Comparison of ENCODE assay signal across 9 cellular contexts in the genomic region with DNA sequence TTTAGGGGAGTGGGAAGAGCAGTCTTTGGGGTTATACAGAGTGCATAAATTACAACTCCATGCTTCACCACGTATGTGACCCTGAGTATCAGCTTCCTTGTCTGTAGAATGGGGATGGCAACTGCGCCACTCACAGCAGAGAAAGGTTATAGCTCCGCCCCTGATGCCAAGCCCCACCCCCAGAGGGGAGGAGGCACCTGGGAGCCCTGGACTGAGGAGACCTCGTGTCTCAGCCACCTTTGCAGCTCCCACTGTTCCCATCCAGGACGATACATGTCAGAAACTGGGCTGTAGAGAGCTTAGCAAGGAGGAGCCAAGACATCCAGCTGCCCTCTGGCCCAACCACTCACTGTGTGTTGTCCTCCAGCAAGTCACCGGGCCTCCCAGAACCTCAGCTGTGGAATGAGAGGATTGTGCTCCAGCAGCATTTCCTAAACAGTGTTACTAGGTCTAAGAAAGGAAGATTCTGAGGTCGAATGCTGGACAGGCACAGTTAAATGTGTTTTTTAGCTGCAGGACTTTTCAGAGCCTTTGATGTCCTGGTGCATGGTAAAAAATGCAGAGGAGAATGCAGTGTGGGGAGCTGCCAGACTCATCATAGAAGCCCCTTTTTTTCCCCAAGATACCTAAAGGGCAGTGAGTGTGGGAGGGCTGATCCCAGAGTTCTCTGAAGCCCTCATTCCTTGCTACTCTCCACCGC. TPM values are rescaled to one million over a fixed set of nuclear protein-coding genes. Genes with fewer than 3 reads are reported as not detected.
A peak's percentile ranks its signal among the peaks of the same experiment; 100 is the strongest.
DNase-seq lines count a peak whose midpoint lies in the region; ATAC-seq and TF ChIP-seq lines count a peak whose summit lies in the region.
"Had no signal": no experiment of that assay in that cellular context is flagged by ENCODE, and none has a peak within 500 bp of the region (broad histone marks: within the 10 kb centered on the region; RNA-seq: fewer than 3 reads in every experiment).

No MANE protein-coding gene starts in this region.

- H3K9me3 Mint-ChIP-seq in T-cell (no peaks in the 10 kb centered on the region), MCF 10A (ENCODE audit: unreplicated experiment) (no peaks in the 10 kb centered on the region)
- H3K9me3 Mint-ChIP-seq: naive thymus-derived CD4-positive, alpha-beta T cell had no signal

- H3K4me1 Mint-ChIP-seq in T-cell (peaks cover 23 to 39% (median 30%) of the 10 kb centered on the region in 3 donors), MCF 10A (ENCODE audit: insufficient read depth, unreplicated experiment) (peaks cover 13% of the 10 kb centered on the region)

- no TSS peak for BruUV-seq in MCF 10A (replicated peaks; lab: Mats Ljungman, UMichigan)

- H3K9me3 ChIP-seq in HEK293 (ENCODE audit: control insufficient read depth, insufficient read depth, low read depth, low read length) = no peaks in the 10 kb centered on the region

- POLR2A ChIA-PET in HEK293 (lab: Yijun Ruan, JAX) = interaction anchor here (0.7 to 1.4 kb wide), 3 partner anchors 51 to 70 kb away, joined by 3 to 5 read pairs (median 4); no protein-coding TSS in a partner anchor
- POLR2A ChIA-PET in T-cell (lab: Charles Lee) = no interaction called here
- POLR2A ChIA-PET in MCF 10A (lab: Yijun Ruan, JAX) = interaction anchor here (0.6 to 2.5 kb wide), 3 partner anchors 68 to 261 kb away, joined by 3 to 14 read pairs (median 4); no protein-coding TSS in a partner anchor

- no peaks in the 10 kb centered on the region for H3K36me3 Mint-ChIP-seq in T-cell
- peaks cover 6% of the 10 kb centered on the region for H3K36me3 Mint-ChIP-seq in MCF 10A (ENCODE audit: insufficient read depth, unreplicated experiment)
- H3K36me3 Mint-ChIP-seq: naive thymus-derived CD4-positive, alpha-beta T cell had no signal

- TF ChIP-seq CTCF in HEK293 (tag by site-specific recombination; IDR thresholded peaks at IDR 0.05) (no peak), MCF 10A (IDR thresholded peaks at IDR 0.05; ENCODE audit: unreplicated experiment) (no peak)

- H3K4me3 ChIP-seq in HEK293 (ENCODE audit: low read depth, low read length) = no peak overlapping the region

- peaks cover 6% of the 10 kb centered on the region for H3K4me1 ChIP-seq in HEK293 (ENCODE audit: control insufficient read depth, insufficient read depth, low read length)

- H3K27me3 Mint-ChIP-seq in T-cell = no peaks in the 10 kb centered on the region
- no peaks in the 10 kb centered on the region for H3K27me3 Mint-ChIP-seq in MCF 10A (ENCODE audit: insufficient read depth, unreplicated experiment)
- H3K27me3 Mint-ChIP-seq: naive thymus-derived CD4-positive, alpha-beta T cell had no signal

- H3K27ac Mint-ChIP-seq in T-cell = peak overlapping the region in 1 of 2 donors; percentile 15
- H3K27ac Mint-ChIP-seq in MCF 10A (ENCODE audit: low read depth, unreplicated experiment) = no peak overlapping the region

- no peak overlapping the region for H3K27ac ChIP-seq in HEK293 (ENCODE audit: extremely low read depth, low read depth, low read length)

- no peak for ATAC-seq in T-cell (replicated peaks in 1 of 4)
- ATAC-seq in GM21619 (IDR thresholded peaks at IDR 0.05; ENCODE audit: unreplicated experiment) = no peak
- ATAC-seq in HG03378 (IDR thresholded peaks at IDR 0.05; ENCODE audit: unreplicated experiment) = no peak
- no peak for ATAC-seq in HG03565 (IDR thresholded peaks at IDR 0.05; ENCODE audit: unreplicated experiment)
- ATAC-seq: naive thymus-derived CD4-positive, alpha-beta T cell had no signal

- DNase-seq in T-cell = peak in 18 of 34 experiments; percentile 7 to 47 (median 22)
- peak; percentile 39 for DNase-seq in MCF 10A (ENCODE audit: unreplicated experiment)
- DNase-seq in stimulated activated CD4-positive, alpha-beta T cell treated with anti-CD3 and anti-CD28 coated beads, Interleukin-4, amount 100 ng/mL, for 1 hour = peak; percentile 57

- intact Hi-C loops in MCF 10A (cut with micrococcal nuclease) = loop anchor here (5.0 kb wide), 1 partner anchor 41 kb away; no protein-coding TSS in a partner anchor

- CTCF ChIA-PET in HEK293 (lab: Yijun Ruan, JAX) (interaction anchor here (0.6 to 5.0 kb wide), 13 partner anchors 20 to 392 kb away, joined by 3 to 31 read pairs (median 3); no protein-coding TSS in a partner anchor), T-cell (lab: Charles Lee) (interaction anchor here (0.7 to 1.8 kb wide), 4 partner anchors 11 to 106 kb away, joined by 3 to 7 read pairs (median 5); no protein-coding TSS in a partner anchor), MCF 10A (lab: Yijun Ruan, JAX) (interaction anchor here (0.6 to 7.1 kb wide), 7 partner anchors 14 to 131 kb away, joined by 3 to 61 read pairs (median 3); a partner anchor contains a TSS)

- H3K4me3 Mint-ChIP-seq in T-cell (no peak overlapping the region), MCF 10A (ENCODE audit: unreplicated experiment) (no peak overlapping the region)
- H3K4me3 Mint-ChIP-seq: naive thymus-derived CD4-positive, alpha-beta T cell had no signal

- no peaks in the 10 kb centered on the region for H3K36me3 ChIP-seq in HEK293 (ENCODE audit: control insufficient read depth in 2 of 2, insufficient read depth in 1 of 2, low read length in 2 of 2)

TF ChIP-seq in HEK293, 187 proteins besides CTCF, POLR2A, EP300 and RAD21:
- no peak for TF ChIP-seq ZBTB17 (tag by site-specific recombination; IDR thresholded peaks at IDR 0.05)
- no peak for TF ChIP-seq GLI2 (tag by site-specific recombination; IDR thresholded peaks at IDR 0.05; ENCODE audit: borderline replicate concordance, low read depth)
- TF ChIP-seq ZNF785 (tag by site-specific recombination; IDR thresholded peaks at IDR 0.05) = no peak
- TF ChIP-seq ZBTB8A (tag by site-specific recombination; IDR thresholded peaks at IDR 0.05) = no peak
- TF ChIP-seq ZNF202 (tag by site-specific recombination; IDR thresholded peaks at IDR 0.05; ENCODE audit: borderline replicate concordance) = no peak
- peak; percentile 97 for TF ChIP-seq ZNF239 (tag by site-specific recombination; IDR thresholded peaks at IDR 0.05)
- TF ChIP-seq, protein P1, sequence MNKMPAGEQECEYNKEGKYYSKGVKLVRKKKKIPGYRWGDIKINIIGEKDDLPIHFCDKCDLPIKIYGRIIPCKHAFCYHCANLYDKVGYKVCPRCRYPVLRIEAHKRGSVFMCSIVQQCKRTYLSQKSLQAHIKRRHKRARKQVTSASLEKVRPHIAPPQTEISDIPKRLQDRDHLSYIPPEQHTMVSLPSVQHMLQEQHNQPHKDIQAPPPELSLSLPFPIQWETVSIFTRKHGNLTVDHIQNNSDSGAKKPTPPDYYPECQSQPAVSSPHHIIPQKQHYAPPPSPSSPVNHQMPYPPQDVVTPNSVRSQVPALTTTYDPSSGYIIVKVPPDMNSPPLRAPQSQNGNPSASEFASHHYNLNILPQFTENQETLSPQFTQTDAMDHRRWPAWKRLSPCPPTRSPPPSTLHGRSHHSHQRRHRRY (tag by site-specific recombination; IDR thresholded peaks at IDR 0.05) = no peak
- TF ChIP-seq, protein P2, sequence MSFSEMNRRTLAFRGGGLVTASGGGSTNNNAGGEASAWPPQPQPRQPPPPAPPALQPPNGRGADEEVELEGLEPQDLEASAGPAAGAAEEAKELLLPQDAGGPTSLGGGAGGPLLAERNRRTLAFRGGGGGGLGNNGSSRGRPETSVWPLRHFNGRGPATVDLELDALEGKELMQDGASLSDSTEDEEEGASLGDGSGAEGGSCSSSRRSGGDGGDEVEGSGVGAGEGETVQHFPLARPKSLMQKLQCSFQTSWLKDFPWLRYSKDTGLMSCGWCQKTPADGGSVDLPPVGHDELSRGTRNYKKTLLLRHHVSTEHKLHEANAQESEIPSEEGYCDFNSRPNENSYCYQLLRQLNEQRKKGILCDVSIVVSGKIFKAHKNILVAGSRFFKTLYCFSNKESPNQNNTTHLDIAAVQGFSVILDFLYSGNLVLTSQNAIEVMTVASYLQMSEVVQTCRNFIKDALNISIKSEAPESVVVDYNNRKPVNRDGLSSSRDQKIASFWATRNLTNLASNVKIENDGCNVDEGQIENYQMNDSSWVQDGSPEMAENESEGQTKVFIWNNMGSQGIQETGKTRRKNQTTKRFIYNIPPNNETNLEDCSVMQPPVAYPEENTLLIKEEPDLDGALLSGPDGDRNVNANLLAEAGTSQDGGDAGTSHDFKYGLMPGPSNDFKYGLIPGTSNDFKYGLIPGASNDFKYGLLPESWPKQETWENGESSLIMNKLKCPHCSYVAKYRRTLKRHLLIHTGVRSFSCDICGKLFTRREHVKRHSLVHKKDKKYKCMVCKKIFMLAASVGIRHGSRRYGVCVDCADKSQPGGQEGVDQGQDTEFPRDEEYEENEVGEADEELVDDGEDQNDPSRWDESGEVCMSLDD (tag by site-specific recombination; IDR thresholded peaks at IDR 0.05) = no peak
- peak; percentile 23; the same call in 1 of the 2 replicates for TF ChIP-seq SP3 (tag by site-specific recombination; IDR thresholded peaks at IDR 0.05)
- TF ChIP-seq BCL11B (tag by site-specific recombination; IDR thresholded peaks at IDR 0.05; ENCODE audit: low read depth) = no peak
- TF ChIP-seq ZNF335 (tag by site-specific recombination; conservative IDR thresholded peaks at IDR 0.05) = no peak
- TF ChIP-seq SP7 (tag by site-specific recombination; IDR thresholded peaks at IDR 0.05) = no peak
- no peak for TF ChIP-seq MYNN (tag by site-specific recombination; IDR thresholded peaks at IDR 0.05; ENCODE audit: borderline replicate concordance)
- TF ChIP-seq PRDM1 (tag by site-specific recombination; IDR thresholded peaks at IDR 0.05) = no peak

RNA-seq across cellular contexts. Expression of a gene that starts 49.4 kb away (rescaled TPM):
- not detected for total RNA-seq in T-cell
- 1.1 and 2.7 TPM in 2 replicates for total RNA-seq in MCF 10A (2022)
- total RNA-seq: activated CD8-positive, alpha-beta memory T cell treated with anti-CD3 and anti-CD28 coated beads for 36 hours; naive thymus-derived CD4-positive, alpha-beta T cell had no signal

Comparison
In these comparisons a context has a peak if more than half of its experiments do, and no peak if none do; other contexts are left out.
1. POLR2A ChIA-PET loops: an anchor here in HEK293 (0.7 to 1.4 kb wide) and MCF 10A (0.6 to 2.5 kb wide); none called in T-cell.